ENCODE assay signal across 12 cellular contexts in genomic region chr7:154640266-154640865, GRCh38.
DNase-seq lines count a peak whose midpoint lies in the region; ATAC-seq and TF ChIP-seq lines count a peak whose summit lies in the region.
"Had no signal": no experiment of that assay in that cellular context is flagged by ENCODE, and none has a peak within 500 bp of the region (broad histone marks: within the 10 kb centered on the region; RNA-seq: fewer than 3 reads in every experiment).

No MANE protein-coding gene starts in this region.

- no peaks in the 10 kb centered on the region for H3K27me3 ChIP-seq in DOHH2 (ENCODE audit: control insufficient read depth, low read length)

- H3K4me3 ChIP-seq in DOHH2 (ENCODE audit: low read length), result no peak overlapping the region
- H3K4me3 ChIP-seq: coronary artery had no signal

- H3K4me1 Mint-ChIP-seq in nephron progenitor cell, result peaks cover 11% of the 10 kb centered on the region
- H3K4me1 Mint-ChIP-seq in activated naive CD8-positive, alpha-beta T cell treated with anti-CD3 and anti-CD28 coated beads, Interleukin-2, amount 50 U/mL, for 24 hours, result no peaks in the 10 kb centered on the region
- H3K4me1 Mint-ChIP-seq in activated CD4-positive, alpha-beta memory T cell treated with anti-CD3 and anti-CD28 coated beads, Interleukin-2, amount 10 ng/mL, durations not matched to agents 7 days and 5 days, result no peaks in the 10 kb centered on the region
- H3K4me1 Mint-ChIP-seq: activated naive CD4-positive, alpha-beta T cell treated with anti-CD3 and anti-CD28 coated beads, Interleukin-2, amount 50 U/mL, for 24 hours had no signal

- H3K9me3 Mint-ChIP-seq in nephron progenitor cell, result peaks cover 15% of the 10 kb centered on the region
- peaks cover 13% of the 10 kb centered on the region for H3K9me3 Mint-ChIP-seq in activated naive CD8-positive, alpha-beta T cell treated with anti-CD3 and anti-CD28 coated beads, Interleukin-2, amount 50 U/mL, for 24 hours
- peaks cover 9% of the 10 kb centered on the region for H3K9me3 Mint-ChIP-seq in activated CD4-positive, alpha-beta memory T cell treated with anti-CD3 and anti-CD28 coated beads, Interleukin-2, amount 10 ng/mL, durations not matched to agents 7 days and 5 days

- H3K4me3 Mint-ChIP-seq in nephron progenitor cell, result no peak overlapping the region
- no peak overlapping the region for H3K4me3 Mint-ChIP-seq in activated naive CD8-positive, alpha-beta T cell treated with anti-CD3 and anti-CD28 coated beads, Interleukin-2, amount 50 U/mL, for 24 hours
- no peak overlapping the region for H3K4me3 Mint-ChIP-seq in activated CD4-positive, alpha-beta memory T cell treated with anti-CD3 and anti-CD28 coated beads, Interleukin-2, amount 10 ng/mL, durations not matched to agents 7 days and 5 days
- H3K4me3 Mint-ChIP-seq: activated naive CD4-positive, alpha-beta T cell treated with anti-CD3 and anti-CD28 coated beads, Interleukin-2, amount 50 U/mL, for 24 hours; CD4-positive, alpha-beta T cell had no signal

- H3K27me3 Mint-ChIP-seq in nephron progenitor cell (ENCODE audit: low read depth, poor library complexity), result no peaks in the 10 kb centered on the region
- no peaks in the 10 kb centered on the region for H3K27me3 Mint-ChIP-seq in activated naive CD8-positive, alpha-beta T cell treated with anti-CD3 and anti-CD28 coated beads, Interleukin-2, amount 50 U/mL, for 24 hours
- H3K27me3 Mint-ChIP-seq in activated CD4-positive, alpha-beta memory T cell treated with anti-CD3 and anti-CD28 coated beads, Interleukin-2, amount 10 ng/mL, durations not matched to agents 7 days and 5 days, result no peaks in the 10 kb centered on the region
- H3K27me3 Mint-ChIP-seq: activated naive CD4-positive, alpha-beta T cell treated with anti-CD3 and anti-CD28 coated beads, Interleukin-2, amount 50 U/mL, for 24 hours; CD4-positive, alpha-beta T cell had no signal

- no peaks in the 10 kb centered on the region for H3K36me3 ChIP-seq in DOHH2 (ENCODE audit: control insufficient read depth, low read length)

- no peak for TF ChIP-seq POLR2A in erythroblast (IDR thresholded peaks at IDR 0.05; ENCODE audit: low read length)

- no peaks in the 10 kb centered on the region for H4K20me1 ChIP-seq in DOHH2 (ENCODE audit: control insufficient read depth, insufficient read depth, low read depth, low read length)

- no peak overlapping the region for H3K4me2 ChIP-seq in DOHH2 (ENCODE audit: low read length)

- no peaks in the 10 kb centered on the region for H3K9me2 ChIP-seq in DOHH2 (replicated peaks; ENCODE audit: control insufficient read depth, low read length)

- POLR2A ChIA-PET in activated CD4-positive, alpha-beta memory T cell treated with anti-CD3 and anti-CD28 coated beads, Interleukin-2, amount 10 ng/mL, durations not matched to agents 7 days and 5 days (lab: Charles Lee), result no interaction called here

- CTCF ChIA-PET in activated CD4-positive, alpha-beta memory T cell treated with anti-CD3 and anti-CD28 coated beads, Interleukin-2, amount 10 ng/mL, durations not matched to agents 7 days and 5 days (lab: Charles Lee), result no interaction called here

- DNase-seq in nephron progenitor cell (peak; percentile 32), erythroblast (lab: John Stamatoyannopoulos, UW) (no peak)
- no peak for DNase-seq in activated naive CD8-positive, alpha-beta T cell treated with anti-CD3 and anti-CD28 coated beads, Interleukin-2, amount 50 U/mL, for 24 hours
- DNase-seq in activated CD4-positive, alpha-beta memory T cell treated with anti-CD3 and anti-CD28 coated beads, Interleukin-2, amount 10 ng/mL, durations not matched to agents 7 days and 5 days, result no peak
- DNase-seq: CD4-positive, alpha-beta T cell; stimulated activated naive CD4-positive, alpha-beta T cell treated with Interleukin-2 at 50 U/mL for 16 hours had no signal

- no peaks in the 10 kb centered on the region for H3K9me3 ChIP-seq in DOHH2 (ENCODE audit: control insufficient read depth, insufficient read depth, low read length)

- no peaks in the 10 kb centered on the region for H3K36me3 Mint-ChIP-seq in nephron progenitor cell (ENCODE audit: low read depth)
- H3K36me3 Mint-ChIP-seq in activated naive CD8-positive, alpha-beta T cell treated with anti-CD3 and anti-CD28 coated beads, Interleukin-2, amount 50 U/mL, for 24 hours (ENCODE audit: low read depth), result no peaks in the 10 kb centered on the region
- no peaks in the 10 kb centered on the region for H3K36me3 Mint-ChIP-seq in activated CD4-positive, alpha-beta memory T cell treated with anti-CD3 and anti-CD28 coated beads, Interleukin-2, amount 10 ng/mL, durations not matched to agents 7 days and 5 days (ENCODE audit: low read depth)
- H3K36me3 Mint-ChIP-seq: activated naive CD4-positive, alpha-beta T cell treated with anti-CD3 and anti-CD28 coated beads, Interleukin-2, amount 50 U/mL, for 24 hours had no signal

- no peaks in the 10 kb centered on the region for H3F3A ChIP-seq in DOHH2 (ENCODE audit: control insufficient read depth, insufficient read depth)

- H3K4me1 ChIP-seq in DOHH2 (ENCODE audit: control insufficient read depth, low read length), result no peaks in the 10 kb centered on the region

- ATAC-seq in HG03108 (IDR thresholded peaks at IDR 0.05; ENCODE audit: unreplicated experiment), result no peak
- no peak for ATAC-seq in activated naive CD8-positive, alpha-beta T cell treated with anti-CD3 and anti-CD28 coated beads, Interleukin-2, amount 50 U/mL, for 24 hours

- TF ChIP-seq CTCF in DOHH2 (IDR thresholded peaks at IDR 0.05; ENCODE audit: low read depth, low read length, poor library complexity, severe bottlenecking), result peak; percentile 21
- peak; percentile 44 for TF ChIP-seq CTCF in LNCAP (IDR thresholded peaks at IDR 0.05)
- TF ChIP-seq CTCF in VCaP (conservative IDR thresholded peaks at IDR 0.05), result peak; percentile 84
- TF ChIP-seq CTCF in nephron progenitor cell (IDR thresholded peaks at IDR 0.05), result peak; percentile 60

- no peaks in the 10 kb centered on the region for H3K79me2 ChIP-seq in DOHH2 (ENCODE audit: control insufficient read depth, low read length)

- no peak overlapping the region for H3K27ac Mint-ChIP-seq in nephron progenitor cell
- H3K27ac Mint-ChIP-seq in activated naive CD8-positive, alpha-beta T cell treated with anti-CD3 and anti-CD28 coated beads, Interleukin-2, amount 50 U/mL, for 24 hours, result no peak overlapping the region
- no peak overlapping the region for H3K27ac Mint-ChIP-seq in activated CD4-positive, alpha-beta memory T cell treated with anti-CD3 and anti-CD28 coated beads, Interleukin-2, amount 10 ng/mL, durations not matched to agents 7 days and 5 days
- H3K27ac Mint-ChIP-seq: activated naive CD4-positive, alpha-beta T cell treated with anti-CD3 and anti-CD28 coated beads, Interleukin-2, amount 50 U/mL, for 24 hours; CD4-positive, alpha-beta T cell had no signal

- H3K27ac ChIP-seq in DOHH2 (ENCODE audit: low read depth, low read length) (no peak overlapping the region), VCaP (no peak overlapping the region)
- H3K27ac ChIP-seq: coronary artery had no signal

Comparison
In these comparisons a context has a peak if more than half of its experiments do, and no peak if none do; other contexts are left out.
1. CTCF ChIP-seq: peak in every context shown above with its lines; median percentile 84 in VCaP; 60 in nephron progenitor cell; 44 in LNCAP; 21 in DOHH2.